24 cellular contexts compared by ENCODE assay signal in genomic region chr11:105245781-105246315, GRCh38.
"Had no signal": no experiment of that assay in that cellular context is flagged by ENCODE, and none has a peak within 500 bp of the region (broad histone marks: within the 10 kb centered on the region; RNA-seq: fewer than 3 reads in every experiment).

No MANE protein-coding gene starts in this region.

- H3K4me1 Mint-ChIP-seq: activated naive CD8-positive, alpha-beta T cell treated with anti-CD3 and anti-CD28 coated beads for 36 hours; naive thymus-derived CD4-positive, alpha-beta T cell had no signal

- ATAC-seq: activated T-cell treated with anti-CD3 and anti-CD28 coated beads, Interleukin-2, amount 50 U/mL, for 4 hours; effector memory CD8-positive, alpha-beta T cell; esophagus mucosa; heart right ventricle; left cardiac atrium; naive thymus-derived CD4-positive, alpha-beta T cell had no signal

- H3K27me3 Mint-ChIP-seq: progenitor cell of endocrine pancreas had no signal

- DNase-seq: activated CD4-positive, alpha-beta T cell treated with anti-CD3 and anti-CD28 coated beads, Interleukin-2, amount 50 U/mL, for 1 hour; activated CD4-positive, CD25-positive, alpha-beta regulatory T cell treated with anti-CD3 and anti-CD28 coated beads, Interleukin-2, amount 50 U/mL, for 72 hours; activated naive CD4-positive, alpha-beta T cell treated with Interleukin-2 at 50 U/mL for 16 hours; activated naive CD8-positive, alpha-beta T cell treated with anti-CD3 and anti-CD28 coated beads for 36 hours; activated T-cell treated with anti-CD3 and anti-CD28 coated beads, Interleukin-2, amount 50 U/mL, for 4 hours; amniotic stem cell; colonic mucosa; dorsolateral prefrontal cortex; effector memory CD8-positive, alpha-beta T cell; heart right ventricle; islet precursor cell; left cardiac atrium; naive thymus-derived CD4-positive, alpha-beta T cell; retina; sigmoid colon; spleen; stimulated activated CD4-positive, alpha-beta T cell treated with anti-CD3 and anti-CD28 coated beads, Interleukin-4, amount 100 ng/mL, for 1 hour; stimulated activated naive CD4-positive, alpha-beta T cell; testis; trophoblast cell; uterus; WERI-Rb-1 had no signal

- H3K27ac ChIP-seq: colonic mucosa, dorsolateral prefrontal cortex, sigmoid colon, spleen, testis, uterus, WERI-Rb-1 had no signal

- H3K36me3 ChIP-seq: colonic mucosa, heart right ventricle, sigmoid colon, spleen, uterus, WERI-Rb-1 had no signal

- H3K27me3 ChIP-seq: colonic mucosa, dorsolateral prefrontal cortex, heart right ventricle, sigmoid colon, spleen, testis, uterus had no signal

- H3K4me3 Mint-ChIP-seq: activated naive CD8-positive, alpha-beta T cell treated with anti-CD3 and anti-CD28 coated beads for 36 hours; activated T-cell treated with anti-CD3 and anti-CD28 coated beads, Interleukin-2, amount 50 U/mL, for 4 hours; effector memory CD8-positive, alpha-beta T cell; naive thymus-derived CD4-positive, alpha-beta T cell had no signal

- H3K9me3 Mint-ChIP-seq: activated T-cell treated with anti-CD3 and anti-CD28 coated beads, Interleukin-2, amount 50 U/mL, for 4 hours; effector memory CD8-positive, alpha-beta T cell had no signal

- H3K27ac Mint-ChIP-seq: activated naive CD8-positive, alpha-beta T cell treated with anti-CD3 and anti-CD28 coated beads for 36 hours; effector memory CD8-positive, alpha-beta T cell; naive thymus-derived CD4-positive, alpha-beta T cell; progenitor cell of endocrine pancreas had no signal

- H3K36me3 Mint-ChIP-seq: activated naive CD8-positive, alpha-beta T cell treated with anti-CD3 and anti-CD28 coated beads for 36 hours; naive thymus-derived CD4-positive, alpha-beta T cell had no signal

- H3K9me3 ChIP-seq: colonic mucosa, heart right ventricle, sigmoid colon, spleen, testis, uterus had no signal

- H3K4me3 ChIP-seq: colonic mucosa, dorsolateral prefrontal cortex, heart right ventricle, sigmoid colon, spleen, testis, uterus had no signal

- H3K4me1 ChIP-seq: colonic mucosa, testis, uterus had no signal
